17 cellular contexts compared by ENCODE assay signal in the genomic region with DNA sequence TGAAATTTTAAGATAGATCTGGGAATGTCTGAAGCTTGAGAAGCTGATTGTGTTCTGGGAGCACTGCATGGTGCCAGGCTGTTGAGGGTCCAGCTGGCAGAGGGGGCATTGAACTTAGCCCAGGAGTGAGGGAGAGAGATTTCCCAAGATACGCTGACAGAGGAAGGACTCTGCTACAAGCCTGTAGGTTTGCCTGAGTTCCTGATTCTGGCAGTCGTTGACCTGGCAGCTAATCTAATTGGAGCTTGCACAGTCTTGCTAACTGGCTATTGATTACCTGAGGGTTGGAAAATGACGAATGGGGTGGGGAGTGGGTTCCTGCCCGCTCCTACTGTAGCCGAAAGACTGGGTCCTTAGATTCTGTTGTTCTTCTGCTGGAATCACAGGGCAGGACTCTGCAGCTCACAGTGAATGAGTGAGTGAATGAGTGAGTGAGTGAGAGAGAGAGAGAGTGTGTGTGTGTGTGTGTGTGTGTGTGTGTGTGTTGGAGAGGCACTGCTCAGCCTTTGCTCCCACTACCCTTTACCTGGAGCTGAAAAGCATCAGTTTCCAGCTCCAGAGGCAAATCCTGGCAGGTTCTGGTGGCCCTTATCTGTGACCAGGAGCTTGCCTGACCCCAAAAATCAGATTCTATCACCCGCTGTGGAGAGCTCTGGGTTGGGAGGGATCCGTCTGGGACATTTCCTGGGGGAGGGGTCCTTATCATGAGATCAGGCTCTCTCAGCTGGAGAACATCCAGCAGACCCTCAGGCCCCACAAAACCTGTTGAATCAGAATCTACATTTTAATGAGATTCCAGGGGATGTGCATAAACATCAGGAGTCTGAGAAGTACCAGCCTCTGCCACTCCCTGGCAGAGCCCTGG. TPM values are rescaled to one million over a fixed set of nuclear protein-coding genes. Genes with fewer than 3 reads are reported as not detected.
DNase-seq lines count a peak whose midpoint lies in the region; ATAC-seq and TF ChIP-seq lines count a peak whose summit lies in the region.
"Had no signal": no experiment of that assay in that cellular context is flagged by ENCODE, and none has a peak within 500 bp of the region (broad histone marks: within the 10 kb centered on the region; RNA-seq: fewer than 3 reads in every experiment).

No MANE protein-coding gene starts in this region.

- CTCF ChIA-PET in activated CD8-positive, alpha-beta memory T cell treated with anti-CD3 and anti-CD28 coated beads, Interleukin-2, amount 10 ng/mL, durations not matched to agents 7 days and 5 days (lab: Charles Lee): interaction anchor here (0.8 to 2.4 kb wide), 4 partner anchors 13 to 99 kb away, joined by 3 to 10 read pairs (median 5); a partner anchor contains a TSS

- no peak overlapping the region for H3K4me3 Mint-ChIP-seq in activated T-helper 17 cell treated with anti-CD3 and anti-CD28 coated beads, Interleukin-2, amount 50 U/mL, for 72 hours
- no peak overlapping the region for H3K4me3 Mint-ChIP-seq in mesothelial cell of epicardium
- no peak overlapping the region for H3K4me3 Mint-ChIP-seq in activated CD8-positive, alpha-beta memory T cell treated with anti-CD3 and anti-CD28 coated beads, Interleukin-2, amount 10 ng/mL, durations not matched to agents 7 days and 5 days
- H3K4me3 Mint-ChIP-seq: activated CD4-positive, alpha-beta T cell treated with anti-CD3 and anti-CD28 coated beads, Interleukin-2, amount 10 ng/mL, durations not matched to agents 24 days and 14 days; neural crest cell had no signal

- no peaks in the 10 kb centered on the region for H3K9me3 Mint-ChIP-seq in activated T-helper 17 cell treated with anti-CD3 and anti-CD28 coated beads, Interleukin-2, amount 50 U/mL, for 72 hours
- H3K9me3 Mint-ChIP-seq in mesothelial cell of epicardium: no peaks in the 10 kb centered on the region
- no peaks in the 10 kb centered on the region for H3K9me3 Mint-ChIP-seq in activated CD8-positive, alpha-beta memory T cell treated with anti-CD3 and anti-CD28 coated beads, Interleukin-2, amount 10 ng/mL, durations not matched to agents 7 days and 5 days (ENCODE audit: low read depth)
- H3K9me3 Mint-ChIP-seq: activated CD4-positive, alpha-beta T cell treated with anti-CD3 and anti-CD28 coated beads, Interleukin-2, amount 10 ng/mL, durations not matched to agents 24 days and 14 days; neural crest cell had no signal

- no peaks in the 10 kb centered on the region for H3K27me3 Mint-ChIP-seq in activated T-helper 17 cell treated with anti-CD3 and anti-CD28 coated beads, Interleukin-2, amount 50 U/mL, for 72 hours
- H3K27me3 Mint-ChIP-seq in mesothelial cell of epicardium (ENCODE audit: low read depth): no peaks in the 10 kb centered on the region
- no peaks in the 10 kb centered on the region for H3K27me3 Mint-ChIP-seq in activated CD8-positive, alpha-beta memory T cell treated with anti-CD3 and anti-CD28 coated beads, Interleukin-2, amount 10 ng/mL, durations not matched to agents 7 days and 5 days
- H3K27me3 Mint-ChIP-seq: activated CD4-positive, alpha-beta T cell treated with anti-CD3 and anti-CD28 coated beads, Interleukin-2, amount 10 ng/mL, durations not matched to agents 24 days and 14 days had no signal

- no peaks in the 10 kb centered on the region for H3K36me3 ChIP-seq in BE2C

- no peak overlapping the region for H3K4me3 ChIP-seq in BE2C (ENCODE audit: low read depth, low read length)
- H3K4me3 ChIP-seq: smooth muscle cell, vagina had no signal

- peaks cover 11% of the 10 kb centered on the region for H3K36me3 Mint-ChIP-seq in activated T-helper 17 cell treated with anti-CD3 and anti-CD28 coated beads, Interleukin-2, amount 50 U/mL, for 72 hours (ENCODE audit: low read depth)
- peaks cover 16% of the 10 kb centered on the region for H3K36me3 Mint-ChIP-seq in mesothelial cell of epicardium
- H3K36me3 Mint-ChIP-seq in activated CD8-positive, alpha-beta memory T cell treated with anti-CD3 and anti-CD28 coated beads, Interleukin-2, amount 10 ng/mL, durations not matched to agents 7 days and 5 days: peaks cover 1% of the 10 kb centered on the region

- H3K27me3 ChIP-seq in BE2C: no peaks in the 10 kb centered on the region
- H3K27me3 ChIP-seq: foreskin keratinocyte, vagina had no signal

- peak overlapping the region; percentile 90 for H3K27ac Mint-ChIP-seq in activated T-helper 17 cell treated with anti-CD3 and anti-CD28 coated beads, Interleukin-2, amount 50 U/mL, for 72 hours
- peak overlapping the region; percentile 76 for H3K27ac Mint-ChIP-seq in mesothelial cell of epicardium
- no peak overlapping the region for H3K27ac Mint-ChIP-seq in activated CD8-positive, alpha-beta memory T cell treated with anti-CD3 and anti-CD28 coated beads, Interleukin-2, amount 10 ng/mL, durations not matched to agents 7 days and 5 days
- H3K27ac Mint-ChIP-seq: activated CD4-positive, alpha-beta T cell treated with anti-CD3 and anti-CD28 coated beads, Interleukin-2, amount 10 ng/mL, durations not matched to agents 24 days and 14 days had no signal

- TF ChIP-seq CTCF in mesothelial cell of epicardium (IDR thresholded peaks at IDR 0.05; ENCODE audit: unreplicated experiment) (no peak), BE2C (IDR thresholded peaks at IDR 0.05; ENCODE audit: low read depth, low read length) (no peak)

- H3K4me1 Mint-ChIP-seq in activated T-helper 17 cell treated with anti-CD3 and anti-CD28 coated beads, Interleukin-2, amount 50 U/mL, for 72 hours: peaks cover 12% of the 10 kb centered on the region
- peaks cover 15% of the 10 kb centered on the region for H3K4me1 Mint-ChIP-seq in mesothelial cell of epicardium
- peaks cover 27% of the 10 kb centered on the region for H3K4me1 Mint-ChIP-seq in activated CD8-positive, alpha-beta memory T cell treated with anti-CD3 and anti-CD28 coated beads, Interleukin-2, amount 10 ng/mL, durations not matched to agents 7 days and 5 days
- H3K4me1 Mint-ChIP-seq: neural crest cell had no signal

- H3K9me3 ChIP-seq in BE2C: no peaks in the 10 kb centered on the region
- H3K9me3 ChIP-seq: vagina had no signal

- peaks cover 28% of the 10 kb centered on the region for H3K4me1 ChIP-seq in BE2C
- H3K4me1 ChIP-seq: foreskin keratinocyte had no signal

- no peak for ATAC-seq in activated T-helper 17 cell treated with anti-CD3 and anti-CD28 coated beads, Interleukin-2, amount 50 U/mL, for 72 hours (replicated peaks)
- no peak for ATAC-seq in activated CD8-positive, alpha-beta memory T cell treated with anti-CD3 and anti-CD28 coated beads, Interleukin-2, amount 10 ng/mL, durations not matched to agents 7 days and 5 days

- peak; percentile 73 for DNase-seq in ELF-1 (ENCODE audit: low read depth, low spot score)
- no peak for DNase-seq in mesothelial cell of epicardium (ENCODE audit: low spot score in 2 of 2, unreplicated experiment in 2 of 2)
- DNase-seq in BE2C: no peak
- no peak for DNase-seq in activated CD8-positive, alpha-beta memory T cell treated with anti-CD3 and anti-CD28 coated beads, Interleukin-2, amount 10 ng/mL, durations not matched to agents 7 days and 5 days
- no peak for DNase-seq in iPS-NIHi11 (ENCODE audit: low spot score)
- DNase-seq: activated CD4-positive, alpha-beta T cell treated with anti-CD3 and anti-CD28 coated beads, Interleukin-2, amount 10 ng/mL, durations not matched to agents 24 days and 14 days; DMS 273 treated with DMSO at 0.1 percent for 48 hours; foreskin keratinocyte; GF-D8; GOT3; midbrain; NCI-H524 treated with DMSO at 0.1 percent for 48 hours had no signal

RNA-seq across cellular contexts. Expression of a gene that starts 16.7 kb away (rescaled TPM):
- total RNA-seq in activated T-helper 17 cell treated with anti-CD3 and anti-CD28 coated beads, Interleukin-2, amount 50 U/mL, for 72 hours: 1 to 10 TPM; 4.0 to 6.1 TPM
- total RNA-seq in mesothelial cell of epicardium: 1.00 to 1.5 TPM (median 1.4 TPM) in 3 replicates
- polyA plus RNA-seq in BE2C (2012; ENCODE audit: insufficient read depth, insufficient read length, low read depth): 5.6 TPM
- total RNA-seq in activated CD8-positive, alpha-beta memory T cell treated with anti-CD3 and anti-CD28 coated beads, Interleukin-2, amount 10 ng/mL, durations not matched to agents 7 days and 5 days: 1 to 10 TPM; 5.0 to 6.7 TPM
- total RNA-seq: cardiac septum had no signal

RNA-seq across cellular contexts. Expression of a gene that starts 21.7 kb away (rescaled TPM):
- 100 to 1,000 TPM; 201 to 217 TPM for total RNA-seq in activated T-helper 17 cell treated with anti-CD3 and anti-CD28 coated beads, Interleukin-2, amount 50 U/mL, for 72 hours
- total RNA-seq in mesothelial cell of epicardium: 14.0 to 17.2 TPM (median 16.7 TPM) in 3 replicates
- polyA plus RNA-seq in BE2C (2012; ENCODE audit: insufficient read depth, insufficient read length, low read depth): 155 TPM
- total RNA-seq in activated CD8-positive, alpha-beta memory T cell treated with anti-CD3 and anti-CD28 coated beads, Interleukin-2, amount 10 ng/mL, durations not matched to agents 7 days and 5 days: 100 to 1,000 TPM; 250 to 296 TPM

RNA-seq across cellular contexts. Expression of a gene that starts 21.9 kb away (rescaled TPM):
- 10 to 100 TPM in 1 of 2 donors, 1 to 10 TPM in 1; 7.5 to 11.8 TPM for total RNA-seq in activated T-helper 17 cell treated with anti-CD3 and anti-CD28 coated beads, Interleukin-2, amount 50 U/mL, for 72 hours
- total RNA-seq in mesothelial cell of epicardium: 41.5 to 44.5 TPM (median 43.3 TPM) in 3 replicates
- 76.3 TPM for polyA plus RNA-seq in BE2C (2012; ENCODE audit: insufficient read depth, insufficient read length, low read depth)
- total RNA-seq in activated CD8-positive, alpha-beta memory T cell treated with anti-CD3 and anti-CD28 coated beads, Interleukin-2, amount 10 ng/mL, durations not matched to agents 7 days and 5 days: 10 to 100 TPM; 21.0 to 21.6 TPM

RNA-seq across cellular contexts. Expression of a gene that starts 28.9 kb away (rescaled TPM):
- total RNA-seq in activated T-helper 17 cell treated with anti-CD3 and anti-CD28 coated beads, Interleukin-2, amount 50 U/mL, for 72 hours: 10 to 100 TPM; 15.0 to 19.1 TPM
- 68.5 to 73.8 TPM (median 68.8 TPM) in 3 replicates for total RNA-seq in mesothelial cell of epicardium
- 3.6 TPM for polyA plus RNA-seq in BE2C (2012; ENCODE audit: insufficient read depth, insufficient read length, low read depth)
- total RNA-seq in activated CD8-positive, alpha-beta memory T cell treated with anti-CD3 and anti-CD28 coated beads, Interleukin-2, amount 10 ng/mL, durations not matched to agents 7 days and 5 days: 10 to 100 TPM; 15.6 to 22.7 TPM

RNA-seq across cellular contexts. Expression of a gene that starts 30.3 kb away (rescaled TPM):
- 1 to 10 TPM in 1 of 2 donors, not detected in 1; 1.2 TPM for total RNA-seq in activated T-helper 17 cell treated with anti-CD3 and anti-CD28 coated beads, Interleukin-2, amount 50 U/mL, for 72 hours
- 0.66 to 0.99 TPM in 2 of 3 replicates, not detected in the other for total RNA-seq in mesothelial cell of epicardium
- not detected for polyA plus RNA-seq in BE2C (2012; ENCODE audit: insufficient read depth, insufficient read length, low read depth)
- under 1 TPM; 0.45 to 0.99 TPM for total RNA-seq in activated CD8-positive, alpha-beta memory T cell treated with anti-CD3 and anti-CD28 coated beads, Interleukin-2, amount 10 ng/mL, durations not matched to agents 7 days and 5 days
- total RNA-seq: foreskin keratinocyte, neural crest cell, smooth muscle cell, vagina had no signal

Comparison
In these comparisons a context has a peak if more than half of its experiments do, and no peak if none do; other contexts are left out.
1. RNA of a gene that starts 21.7 kb away (total RNA-seq): 250 to 296 TPM in activated CD8-positive, alpha-beta memory T cell treated with anti-CD3 and anti-CD28 coated beads, Interleukin-2, amount 10 ng/mL, durations not matched to agents 7 days and 5 days and 201 to 217 TPM in activated T-helper 17 cell treated with anti-CD3 and anti-CD28 coated beads, Interleukin-2, amount 50 U/mL, for 72 hours; 14.0 to 17.2 TPM in mesothelial cell of epicardium; every median in the first group is over 10 times any median in the second.